ENCODE assay signal across 26 cellular contexts in genomic region chr2:181605889-181606837, GRCh38. TPM values are rescaled to one million over a fixed set of nuclear protein-coding genes. Genes with fewer than 3 reads are reported as not detected.
"Had no signal": no experiment of that assay in that cellular context is flagged by ENCODE, and none has a peak within 500 bp of the region (broad histone marks: within the 10 kb centered on the region; RNA-seq: fewer than 3 reads in every experiment).

No MANE protein-coding gene starts in this region.

- H3K4me3 ChIP-seq: dorsolateral prefrontal cortex, heart left ventricle, lung, psoas muscle, spleen, tibial artery, upper lobe of left lung, uterus had no signal

- H3K27ac Mint-ChIP-seq: stimulated activated memory B cell treated with anti-CD40 and anti-IgM and Interleukin-4, amounts not matched to agents 10 μg/mL and 1 μg/mL and 100 μg/mL, for 72 hours; stimulated activated naive CD8-positive, alpha-beta T cell treated with anti-CD3 and anti-CD28 coated beads, Interleukin-15, Interleukin-2, amounts not matched to agents 100 ng/mL and 50 ng/mL, for 24 hours had no signal

- ATAC-seq: heart left ventricle; left colon; left ventricle myocardium superior; psoas muscle; sciatic nerve; stimulated activated memory B cell treated with anti-CD40 and anti-IgM and Interleukin-4, amounts not matched to agents 10 μg/mL and 1 μg/mL and 100 μg/mL, for 72 hours had no signal

- H3K4me1 ChIP-seq: psoas muscle, tibial artery, upper lobe of left lung, uterus had no signal

- H3K36me3 Mint-ChIP-seq: stimulated activated memory B cell treated with anti-CD40 and anti-IgM and Interleukin-4, amounts not matched to agents 10 μg/mL and 1 μg/mL and 100 μg/mL, for 72 hours had no signal

- H3K36me3 ChIP-seq: heart left ventricle, neutrophil, spleen, tibial artery, upper lobe of left lung, uterus had no signal

- H3K27me3 ChIP-seq: dorsolateral prefrontal cortex, neutrophil, spleen, tibial artery, upper lobe of left lung, uterus had no signal

- H3K9me3 ChIP-seq: neutrophil, psoas muscle, tibial artery, uterus had no signal

- H3K27ac ChIP-seq: dorsolateral prefrontal cortex, heart left ventricle, neutrophil, psoas muscle, spleen, tibial artery, upper lobe of left lung, uterus had no signal

- DNase-seq: dorsolateral prefrontal cortex; effector CD8-positive, alpha-beta T cell; foreskin melanocyte; heart left ventricle; hippocampal formation; left colon; left ventricle myocardium superior; mesendoderm; naive B cell; psoas muscle; retina; spleen; stimulated activated CD4-positive, alpha-beta T cell treated with anti-CD3 and anti-CD28 coated beads, Interleukin-15, amount 100 ng/mL, for 24 hours; stimulated activated CD4-positive, alpha-beta T cell treated with anti-CD3 and anti-CD28 coated beads, Interleukin-1b, Interleukin-23, amount 100 ng/mL, for 48 hours; stimulated activated CD4-positive, alpha-beta T cell treated with anti-CD3 and anti-CD28 coated beads, Interleukin-4, amount 100 ng/mL, for 24 hours; tibial artery; upper lobe of left lung; uterus had no signal

- H3K27me3 Mint-ChIP-seq: stimulated activated naive CD8-positive, alpha-beta T cell treated with anti-CD3 and anti-CD28 coated beads, Interleukin-15, Interleukin-2, amounts not matched to agents 100 ng/mL and 50 ng/mL, for 24 hours had no signal

- H3K4me3 Mint-ChIP-seq: naive B cell; stimulated activated memory B cell treated with anti-CD40 and anti-IgM and Interleukin-4, amounts not matched to agents 10 μg/mL and 1 μg/mL and 100 μg/mL, for 72 hours; stimulated activated naive CD8-positive, alpha-beta T cell treated with anti-CD3 and anti-CD28 coated beads, Interleukin-15, Interleukin-2, amounts not matched to agents 100 ng/mL and 50 ng/mL, for 24 hours had no signal

RNA-seq across cellular contexts. Expression of gene CERKL, which starts 50.7 kb away (rescaled TPM):
- total RNA-seq: heart left ventricle, left ventricle myocardium superior, osteoblast, psoas muscle, sciatic nerve, skeletal muscle tissue had no signal
- polyA plus RNA-seq: heart left ventricle, neural cell, psoas muscle had no signal
